1 cellular context compared by ENCODE assay signal in genomic region chr6:32436995-32437836, GRCh38.
A peak's percentile ranks its signal among the peaks of the same experiment; 100 is the strongest.
TF ChIP-seq lines count a peak whose summit lies in the region.

No MANE protein-coding gene starts in this region.

TF ChIP-seq in GM12878, 131 proteins besides CTCF, POLR2A, EP300 and RAD21 (continued from another document and continues in another):
- TF ChIP-seq, protein P1, sequence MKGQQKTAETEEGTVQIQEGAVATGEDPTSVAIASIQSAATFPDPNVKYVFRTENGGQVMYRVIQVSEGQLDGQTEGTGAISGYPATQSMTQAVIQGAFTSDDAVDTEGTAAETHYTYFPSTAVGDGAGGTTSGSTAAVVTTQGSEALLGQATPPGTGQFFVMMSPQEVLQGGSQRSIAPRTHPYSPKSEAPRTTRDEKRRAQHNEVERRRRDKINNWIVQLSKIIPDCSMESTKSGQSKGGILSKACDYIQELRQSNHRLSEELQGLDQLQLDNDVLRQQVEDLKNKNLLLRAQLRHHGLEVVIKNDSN (IDR thresholded peaks at IDR 0.05; ENCODE audit: borderline replicate concordance, extremely low read length, insufficient read depth, low read depth, low read length), result no peak
- no peak for TF ChIP-seq TCF3 (IDR thresholded peaks at IDR 0.05; ENCODE audit: borderline replicate concordance, insufficient read depth, low read depth, low read length)
- no peak for TF ChIP-seq TCF7 (IDR thresholded peaks at IDR 0.05; ENCODE audit: borderline replicate concordance)
- peak; percentile 90 for TF ChIP-seq CREM (IDR thresholded peaks at IDR 0.05; ENCODE audit: low read depth)
- no peak; the same call in 1 of the 2 replicates for TF ChIP-seq STAT3 (IDR thresholded peaks at IDR 0.05; ENCODE audit: low read depth, low read length)
- TF ChIP-seq ZSCAN29 (IDR thresholded peaks at IDR 0.05), result no peak
- TF ChIP-seq SRF (IDR thresholded peaks at IDR 0.05; ENCODE audit: low read depth in 2 of 2, low read length in 2 of 2), result peak in 1 of 2 experiments; percentile 85; a peak in 2 of 4 replicates
- TF ChIP-seq FOS (IDR thresholded peaks at IDR 0.05; ENCODE audit: borderline replicate concordance, extremely low read depth, insufficient read length), result peak; percentile 12
- no peak for TF ChIP-seq SP1 (IDR thresholded peaks at IDR 0.05; ENCODE audit: low read depth, low read length)
- TF ChIP-seq PAX5 (IDR thresholded peaks at IDR 0.05; ENCODE audit: borderline replicate concordance, low read depth, low read length), result no peak
- no peak for TF ChIP-seq SIX5 (IDR thresholded peaks at IDR 0.05; ENCODE audit: low read depth, low read length, severe bottlenecking)
- peak; percentile 29; the same call in 1 of the 2 replicates for TF ChIP-seq BACH1 (IDR thresholded peaks at IDR 0.05; ENCODE audit: borderline replicate concordance)
- no peak for TF ChIP-seq KAT2A (conservative IDR thresholded peaks at IDR 0.05; ENCODE audit: control insufficient read depth, low read depth, low read length)
- TF ChIP-seq MLLT1 (IDR thresholded peaks at IDR 0.05), result peak; percentile 27
- no peak for TF ChIP-seq HDAC6 (IDR thresholded peaks at IDR 0.05; ENCODE audit: unreplicated experiment)
- peak; percentile 97 for TF ChIP-seq SPI1 (IDR thresholded peaks at IDR 0.05; ENCODE audit: borderline replicate concordance, insufficient read depth, low read depth, low read length)
- TF ChIP-seq PRDM15 (CRISPR knock-in tag; IDR thresholded peaks at IDR 0.05), result no peak
- TF ChIP-seq ZBED1 (IDR thresholded peaks at IDR 0.05; ENCODE audit: borderline replicate concordance), result no peak
- TF ChIP-seq ZNF384 (IDR thresholded peaks at IDR 0.05; ENCODE audit: borderline replicate concordance, low read depth, low read length), result no peak
- no peak for TF ChIP-seq SIN3A (IDR thresholded peaks at IDR 0.05; ENCODE audit: low read depth, low read length)
- TF ChIP-seq REST (IDR thresholded peaks at IDR 0.05; ENCODE audit: low read depth, low read length), result no peak
- TF ChIP-seq MYC (IDR thresholded peaks at IDR 0.05; ENCODE audit: insufficient read depth, insufficient read length, insufficient replicate concordance, low read length, severe bottlenecking), result no peak
- TF ChIP-seq NR2C2 (IDR thresholded peaks at IDR 0.05; ENCODE audit: borderline replicate concordance, control insufficient read depth, insufficient read length, low read depth), result no peak
- no peak for TF ChIP-seq CBFB (IDR thresholded peaks at IDR 0.05; ENCODE audit: low read depth)
- TF ChIP-seq DPF2 (IDR thresholded peaks at IDR 0.05), result peak; percentile 81
- peak; percentile 25; the same call in 1 of the 2 replicates for TF ChIP-seq NBN (IDR thresholded peaks at IDR 0.05)
- TF ChIP-seq SUZ12 (IDR thresholded peaks at IDR 0.05; ENCODE audit: unreplicated experiment), result no peak
- TF ChIP-seq PAX8 (IDR thresholded peaks at IDR 0.05), result 0 out of 2 replicates have a peak, but pooled peaks have one; percentile 19
- TF ChIP-seq, protein P2, sequence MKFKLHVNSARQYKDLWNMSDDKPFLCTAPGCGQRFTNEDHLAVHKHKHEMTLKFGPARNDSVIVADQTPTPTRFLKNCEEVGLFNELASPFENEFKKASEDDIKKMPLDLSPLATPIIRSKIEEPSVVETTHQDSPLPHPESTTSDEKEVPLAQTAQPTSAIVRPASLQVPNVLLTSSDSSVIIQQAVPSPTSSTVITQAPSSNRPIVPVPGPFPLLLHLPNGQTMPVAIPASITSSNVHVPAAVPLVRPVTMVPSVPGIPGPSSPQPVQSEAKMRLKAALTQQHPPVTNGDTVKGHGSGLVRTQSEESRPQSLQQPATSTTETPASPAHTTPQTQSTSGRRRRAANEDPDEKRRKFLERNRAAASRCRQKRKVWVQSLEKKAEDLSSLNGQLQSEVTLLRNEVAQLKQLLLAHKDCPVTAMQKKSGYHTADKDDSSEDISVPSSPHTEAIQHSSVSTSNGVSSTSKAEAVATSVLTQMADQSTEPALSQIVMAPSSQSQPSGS (IDR thresholded peaks at IDR 0.05; ENCODE audit: low read length), result peak; percentile 75; the same call in 1 of the 2 replicates
- TF ChIP-seq SMAD1 (IDR thresholded peaks at IDR 0.05; ENCODE audit: low read depth, partially characterized antibody), result peak; percentile 53
- TF ChIP-seq IRF5 (IDR thresholded peaks at IDR 0.05; ENCODE audit: borderline replicate concordance), result no peak
- TF ChIP-seq LARP7 (IDR thresholded peaks at IDR 0.05), result 0 out of 2 replicates have a peak, but pooled peaks have one; percentile 19
- TF ChIP-seq, protein P3, sequence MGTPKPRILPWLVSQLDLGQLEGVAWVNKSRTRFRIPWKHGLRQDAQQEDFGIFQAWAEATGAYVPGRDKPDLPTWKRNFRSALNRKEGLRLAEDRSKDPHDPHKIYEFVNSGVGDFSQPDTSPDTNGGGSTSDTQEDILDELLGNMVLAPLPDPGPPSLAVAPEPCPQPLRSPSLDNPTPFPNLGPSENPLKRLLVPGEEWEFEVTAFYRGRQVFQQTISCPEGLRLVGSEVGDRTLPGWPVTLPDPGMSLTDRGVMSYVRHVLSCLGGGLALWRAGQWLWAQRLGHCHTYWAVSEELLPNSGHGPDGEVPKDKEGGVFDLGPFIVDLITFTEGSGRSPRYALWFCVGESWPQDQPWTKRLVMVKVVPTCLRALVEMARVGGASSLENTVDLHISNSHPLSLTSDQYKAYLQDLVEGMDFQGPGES (IDR thresholded peaks at IDR 0.05), result no peak
- TF ChIP-seq, protein P4, sequence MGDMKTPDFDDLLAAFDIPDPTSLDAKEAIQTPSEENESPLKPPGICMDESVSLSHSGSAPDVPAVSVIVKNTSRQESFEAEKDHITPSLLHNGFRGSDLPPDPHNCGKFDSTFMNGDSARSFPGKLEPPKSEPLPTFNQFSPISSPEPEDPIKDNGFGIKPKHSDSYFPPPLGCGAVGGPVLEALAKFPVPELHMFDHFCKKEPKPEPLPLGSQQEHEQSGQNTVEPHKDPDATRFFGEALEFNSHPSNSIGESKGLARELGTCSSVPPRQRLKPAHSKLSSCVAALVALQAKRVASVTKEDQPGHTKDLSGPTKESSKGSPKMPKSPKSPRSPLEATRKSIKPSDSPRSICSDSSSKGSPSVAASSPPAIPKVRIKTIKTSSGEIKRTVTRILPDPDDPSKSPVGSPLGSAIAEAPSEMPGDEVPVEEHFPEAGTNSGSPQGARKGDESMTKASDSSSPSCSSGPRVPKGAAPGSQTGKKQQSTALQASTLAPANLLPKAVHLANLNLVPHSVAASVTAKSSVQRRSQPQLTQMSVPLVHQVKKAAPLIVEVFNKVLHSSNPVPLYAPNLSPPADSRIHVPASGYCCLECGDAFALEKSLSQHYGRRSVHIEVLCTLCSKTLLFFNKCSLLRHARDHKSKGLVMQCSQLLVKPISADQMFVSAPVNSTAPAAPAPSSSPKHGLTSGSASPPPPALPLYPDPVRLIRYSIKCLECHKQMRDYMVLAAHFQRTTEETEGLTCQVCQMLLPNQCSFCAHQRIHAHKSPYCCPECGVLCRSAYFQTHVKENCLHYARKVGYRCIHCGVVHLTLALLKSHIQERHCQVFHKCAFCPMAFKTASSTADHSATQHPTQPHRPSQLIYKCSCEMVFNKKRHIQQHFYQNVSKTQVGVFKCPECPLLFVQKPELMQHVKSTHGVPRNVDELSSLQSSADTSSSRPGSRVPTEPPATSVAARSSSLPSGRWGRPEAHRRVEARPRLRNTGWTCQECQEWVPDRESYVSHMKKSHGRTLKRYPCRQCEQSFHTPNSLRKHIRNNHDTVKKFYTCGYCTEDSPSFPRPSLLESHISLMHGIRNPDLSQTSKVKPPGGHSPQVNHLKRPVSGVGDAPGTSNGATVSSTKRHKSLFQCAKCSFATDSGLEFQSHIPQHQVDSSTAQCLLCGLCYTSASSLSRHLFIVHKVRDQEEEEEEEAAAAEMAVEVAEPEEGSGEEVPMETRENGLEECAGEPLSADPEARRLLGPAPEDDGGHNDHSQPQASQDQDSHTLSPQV (IDR thresholded peaks at IDR 0.05), result peak; percentile 95
- TF ChIP-seq, protein P5, sequence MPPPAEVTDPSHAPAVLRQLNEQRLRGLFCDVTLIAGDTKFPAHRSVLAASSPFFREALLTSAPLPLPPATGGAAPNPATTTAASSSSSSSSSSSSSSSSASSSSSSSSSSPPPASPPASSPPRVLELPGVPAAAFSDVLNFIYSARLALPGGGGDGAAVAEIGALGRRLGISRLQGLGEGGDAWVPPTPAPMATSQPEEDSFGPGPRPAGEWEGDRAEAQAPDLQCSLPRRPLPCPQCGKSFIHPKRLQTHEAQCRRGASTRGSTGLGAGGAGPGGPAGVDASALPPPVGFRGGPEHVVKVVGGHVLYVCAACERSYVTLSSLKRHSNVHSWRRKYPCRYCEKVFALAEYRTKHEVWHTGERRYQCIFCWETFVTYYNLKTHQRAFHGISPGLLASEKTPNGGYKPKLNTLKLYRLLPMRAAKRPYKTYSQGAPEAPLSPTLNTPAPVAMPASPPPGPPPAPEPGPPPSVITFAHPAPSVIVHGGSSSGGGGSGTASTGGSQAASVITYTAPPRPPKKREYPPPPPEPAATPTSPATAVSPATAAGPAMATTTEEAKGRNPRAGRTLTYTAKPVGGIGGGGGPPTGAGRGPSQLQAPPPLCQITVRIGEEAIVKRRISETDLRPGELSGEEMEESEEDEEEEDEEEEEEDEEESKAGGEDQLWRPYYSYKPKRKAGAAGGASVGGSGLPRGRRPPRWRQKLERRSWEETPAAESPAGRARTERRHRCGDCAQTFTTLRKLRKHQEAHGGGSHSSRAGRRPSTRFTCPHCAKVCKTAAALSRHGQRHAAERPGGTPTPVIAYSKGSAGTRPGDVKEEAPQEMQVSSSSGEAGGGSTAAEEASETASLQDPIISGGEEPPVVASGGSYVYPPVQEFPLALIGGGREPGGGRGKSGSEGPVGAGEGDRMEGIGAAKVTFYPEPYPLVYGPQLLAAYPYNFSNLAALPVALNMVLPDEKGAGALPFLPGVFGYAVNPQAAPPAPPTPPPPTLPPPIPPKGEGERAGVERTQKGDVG (CRISPR knock-in tag; IDR thresholded peaks at IDR 0.05), result no peak
- no peak for TF ChIP-seq GABPA (IDR thresholded peaks at IDR 0.05; ENCODE audit: low read depth)
